ENCODE assay signal across 8 cellular contexts in genomic region chr7:24576171-24577052, GRCh38. TPM values are rescaled to one million over a fixed set of nuclear protein-coding genes. Genes with fewer than 3 reads are reported as not detected.
DNase-seq lines count a peak whose midpoint lies in the region; ATAC-seq, FAIRE-seq and TF ChIP-seq lines count a peak whose summit lies in the region.

No MANE protein-coding gene starts in this region.

- DNase-seq in COLO829 (ENCODE audit: low spot score) (peak; percentile 72), HS-27A (ENCODE audit: low read depth) (peak; percentile 12), NCI-H82 (lab: John Stamatoyannopoulos, UW) (peak; percentile 84), brain microvascular endothelial cell (peak; percentile 60), HepG2 (ENCODE audit: low spot score) (peak; percentile 56), putamen (ENCODE audit: low spot score) (no peak)

- TF ChIP-seq RAD21 in HepG2 (CRISPR knock-in tag; IDR thresholded peaks at IDR 0.05) = 0 out of 2 replicates have a peak, but pooled peaks have one; percentile 24

- no TSS peak for BruUV-seq in HepG2 (replicated peaks; lab: Mats Ljungman, UMichigan)

- TF ChIP-seq POLR2A in HepG2 (IDR thresholded peaks at IDR 0.05; ENCODE audit: insufficient read depth in 1 of 2, low read depth in 2 of 2, low read length in 2 of 2) = no peak

- H3K27ac ChIP-seq in brain microvascular endothelial cell (no peak overlapping the region), HepG2 (ENCODE audit: extremely low read length, insufficient read depth, low read length) (no peak overlapping the region)

- no peak for TF ChIP-seq EP300 in HepG2 (IDR thresholded peaks at IDR 0.05; ENCODE audit: low read depth in 2 of 2, low read length in 2 of 2)
- TF ChIP-seq EP300 in HepG2 (CRISPR knock-in tag; IDR thresholded peaks at IDR 0.05; ENCODE audit: borderline replicate concordance) = no peak

- FAIRE-seq in HepG2 (lab: Jason Lieb, UNC) = peak; percentile 76

- 51% methylated on average over 2 of the region's 2 CpGs for WGBS in HepG2 (ENCODE audit: low lambda C conversion rate)

- H3K4me1 ChIP-seq in HepG2 (ENCODE audit: insufficient read depth, low read length) = peaks cover 36% of the 10 kb centered on the region

- intact Hi-C loops in HepG2 (cut with micrococcal nuclease; ENCODE audit: unreplicated experiment) = loop anchor here (2.0 to 5.0 kb wide), 2 partner anchors 88 to 181 kb away; partner anchors contain the start of gene GSDME

- H3K27me3 ChIP-seq in brain microvascular endothelial cell (replicated peaks) (no peaks in the 10 kb centered on the region), HepG2 (ENCODE audit: control insufficient read depth in 1 of 2, insufficient read depth in 2 of 2, low read length in 2 of 2) (peaks cover 0 to 13% of the 10 kb centered on the region in 2 experiments; a peak in 4 of 5 replicates)

- no peaks in the 10 kb centered on the region for H3K9me3 ChIP-seq in HepG2 (ENCODE audit: low read length)

- ATAC-seq in GM19035 (IDR thresholded peaks at IDR 0.05; ENCODE audit: unreplicated experiment) (peak; percentile 22), HepG2 (peak; percentile 21; the same call in 1 of the 3 replicates), GM19328 (IDR thresholded peaks at IDR 0.05; ENCODE audit: unreplicated experiment) (no peak)

- in situ Hi-C loops in brain microvascular endothelial cell (cut with HindIII; ENCODE audit: low pct_ligation_motif_present, low sequenced_read_pairs) (no loop called here), HepG2 (cut with HindIII; ENCODE audit: extremely low pct_ligation_motif_present, low pct_unique_long_range_greater_than_20kb) (no loop called here)

- CTCF ChIA-PET in HepG2 (lab: Yijun Ruan, JAX; ENCODE audit: low intra/inter-chr PET ratio, low total read pairs) = no interaction called here

- H3K4me3 ChIP-seq in brain microvascular endothelial cell (ENCODE audit: low read depth, low read length) (no peak overlapping the region), HepG2 (replicated peaks in 1 of 3; ENCODE audit: insufficient read depth in 1 of 3, low read depth in 2 of 3, low read length in 3 of 3) (no peak overlapping the region)

- no peaks in the 10 kb centered on the region; the same call in 1 of the 2 replicates for H4K20me1 ChIP-seq in HepG2 (ENCODE audit: insufficient read depth, low read length)

- H3K9ac ChIP-seq in HepG2 (ENCODE audit: insufficient read depth, low read depth, low read length) = no peak overlapping the region

- POLR2A ChIA-PET in HepG2 (lab: Yijun Ruan, JAX) = no interaction called here

- no peak overlapping the region for H2AFZ ChIP-seq in HepG2 (ENCODE audit: low read length)

- H3K79me2 ChIP-seq in HepG2 (ENCODE audit: insufficient read depth, low read length) = peaks cover 31% of the 10 kb centered on the region

- TF ChIP-seq CTCF in brain microvascular endothelial cell (IDR thresholded peaks at IDR 0.05; ENCODE audit: low read depth, low read length, missing control alignments) (peak; percentile 68), HepG2 (CRISPR knock-in tag; IDR thresholded peaks at IDR 0.05) (peak; percentile 75)

- no peaks in the 10 kb centered on the region for H3K36me3 ChIP-seq in brain microvascular endothelial cell (replicated peaks)
- H3K36me3 ChIP-seq in HepG2 (replicated peaks in 1 of 2; ENCODE audit: control insufficient read depth in 1 of 2, insufficient read depth in 2 of 2, low read length in 2 of 2) = no peaks in the 10 kb centered on the region

- H3K4me2 ChIP-seq in HepG2 (ENCODE audit: low read depth, low read length) = no peak overlapping the region

TF ChIP-seq in HepG2, 621 proteins besides CTCF, POLR2A, EP300 and RAD21:
- TF ChIP-seq STAT6 (CRISPR knock-in tag; IDR thresholded peaks at IDR 0.05; ENCODE audit: borderline replicate concordance) (no peak), ZNF282 (IDR thresholded peaks at IDR 0.05; ENCODE audit: partially characterized antibody) (no peak), STAG1 (CRISPR knock-in tag; IDR thresholded peaks at IDR 0.05) (peak; percentile 53), PCBP2 (optimal IDR thresholded peaks at IDR 0.05; ENCODE audit: low read depth, low read length, poor library complexity, severe bottlenecking) (no peak), SMC3 (IDR thresholded peaks at IDR 0.05; ENCODE audit: low read length) (0 out of 2 replicates have a peak, but pooled peaks have one; percentile 5)

RNA-seq across cellular contexts. Expression of gene PALS2, which starts 3.2 kb away (rescaled TPM):
- total RNA-seq in HepG2 (2016; rRNA removed; fragmentation: Illumina TruSeq; extraction: Trizol) = 14.4 and 21.9 TPM in 2 replicates
- total RNA-seq in HepG2 (2016; cell fraction: cytosol; rRNA removed; fragmentation: Illumina TruSeq; extraction: Trizol; ENCODE audit: low read depth) = 254 and 408 TPM in 2 replicates
- total RNA-seq in HepG2 (2016; cell fraction: insoluble cytoplasmic fraction; rRNA removed; fragmentation: Illumina TruSeq; extraction: Trizol) = 14.7 and 21.6 TPM in 2 replicates
- total RNA-seq in HepG2 (2016; cell fraction: membrane; rRNA removed; fragmentation: Illumina TruSeq; extraction: Trizol) = 101 and 161 TPM in 2 replicates
- 10.5 and 11.6 TPM in 2 replicates for total RNA-seq in HepG2 (2016; cell fraction: nucleus; rRNA removed; fragmentation: Illumina TruSeq; extraction: Trizol)
- polyA plus RNA-seq in HepG2 (2011; rRNA removed) = 2.0 and 3.1 TPM in 2 replicates
- polyA plus RNA-seq in HepG2 (2011; cell fraction: cytosol; rRNA removed) = 1.0 and 1.7 TPM in 2 replicates
- polyA plus RNA-seq in HepG2 (2011; cell fraction: nucleus; rRNA removed) = 0.88 and 2.2 TPM in 2 replicates
- polyA plus RNA-seq in HepG2 (2012) = 5.1 and 8.6 TPM in 2 replicates
- polyA plus RNA-seq in HepG2 (2016; cell fraction: cytosol; fragmentation: Illumina TruSeq; extraction: Trizol; ENCODE audit: low read depth) = 2.7 and 2.9 TPM in 2 replicates
- 14.0 and 14.9 TPM in 2 replicates for polyA plus RNA-seq in HepG2 (2016; cell fraction: insoluble cytoplasmic fraction; fragmentation: Illumina TruSeq; extraction: Trizol; ENCODE audit: low read depth)
- 5.3 and 6.1 TPM in 2 replicates for polyA plus RNA-seq in HepG2 (2016; cell fraction: membrane; fragmentation: Illumina TruSeq; extraction: Trizol; ENCODE audit: low read depth)
- 8.9 and 9.2 TPM in 2 replicates for polyA plus RNA-seq in HepG2 (2016; cell fraction: nucleus; fragmentation: Illumina TruSeq; extraction: Trizol; ENCODE audit: insufficient read depth, low read depth)
- 2.7 and 9.0 TPM in 2 replicates for polyA minus RNA-seq in HepG2 (2011; rRNA and poly(A)+ RNA removed; ENCODE audit: low replicate concordance)
- polyA minus RNA-seq in HepG2 (2011; cell fraction: cytosol; rRNA and poly(A)+ RNA removed) = 12.9 and 13.1 TPM in 2 replicates
- polyA minus RNA-seq in HepG2 (2011; cell fraction: nucleus; rRNA and poly(A)+ RNA removed) = 11.3 and 12.9 TPM in 2 replicates
